ENCODE assay signal across 18 cellular contexts in the genomic region with DNA sequence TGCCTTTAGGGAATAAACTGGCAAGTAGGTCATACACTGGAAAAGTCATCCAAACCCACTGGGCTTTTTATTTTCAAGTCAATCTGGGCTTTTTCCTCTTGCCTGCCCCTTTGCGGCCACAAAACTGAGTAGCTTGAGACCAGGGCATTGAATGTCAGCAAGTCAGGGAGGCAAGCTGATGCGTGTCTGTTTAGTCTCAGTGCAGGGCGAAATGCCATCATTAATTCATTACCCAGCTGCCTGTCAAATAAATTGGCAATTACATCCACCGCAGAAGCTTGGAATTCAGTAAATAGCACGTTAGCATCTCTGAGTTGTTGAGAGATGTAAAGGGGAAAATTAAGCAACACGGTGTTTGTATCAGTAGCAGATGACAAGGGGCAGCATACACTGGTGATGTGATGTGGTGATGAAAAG.
DNase-seq lines count a peak whose midpoint lies in the region; ATAC-seq and TF ChIP-seq lines count a peak whose summit lies in the region.
"Had no signal": no experiment of that assay in that cellular context is flagged by ENCODE, and none has a peak within 500 bp of the region (broad histone marks: within the 10 kb centered on the region; RNA-seq: fewer than 3 reads in every experiment).

No MANE protein-coding gene starts in this region.

- H3K27ac ChIP-seq in left lung: no peak overlapping the region
- H3K27ac ChIP-seq: HL-60, suprapubic skin, WERI-Rb-1 had no signal

- H3K9me3 ChIP-seq in BE2C: no peaks in the 10 kb centered on the region
- H3K9me3 ChIP-seq in left lung: no peaks in the 10 kb centered on the region
- H3K9me3 ChIP-seq: suprapubic skin had no signal

- H3K27me3 ChIP-seq in BE2C: no peaks in the 10 kb centered on the region
- H3K27me3 ChIP-seq in left lung: no peaks in the 10 kb centered on the region
- H3K27me3 ChIP-seq: suprapubic skin had no signal

- no peaks in the 10 kb centered on the region for H3K9me3 Mint-ChIP-seq in glutamatergic neuron (ENCODE audit: unreplicated experiment)
- H3K9me3 Mint-ChIP-seq: T-cell had no signal

- H3K4me3 Mint-ChIP-seq in glutamatergic neuron (ENCODE audit: unreplicated experiment): peak overlapping the region; percentile 12
- H3K4me3 Mint-ChIP-seq: T-cell had no signal

- peaks cover 47% of the 10 kb centered on the region for H3K4me1 Mint-ChIP-seq in glutamatergic neuron (ENCODE audit: low read depth, unreplicated experiment)
- H3K4me1 Mint-ChIP-seq: T-cell had no signal

- no peaks in the 10 kb centered on the region for H3K36me3 Mint-ChIP-seq in glutamatergic neuron (ENCODE audit: unreplicated experiment)
- H3K36me3 Mint-ChIP-seq: T-cell had no signal

- H3K4me3 ChIP-seq in BE2C (ENCODE audit: low read depth, low read length) (no peak overlapping the region), left lung (no peak overlapping the region)
- H3K4me3 ChIP-seq: GM12878, suprapubic skin had no signal

- peaks cover 23% of the 10 kb centered on the region for H3K4me1 ChIP-seq in BE2C
- no peaks in the 10 kb centered on the region for H3K4me1 ChIP-seq in left lung
- H3K4me1 ChIP-seq: suprapubic skin had no signal

- ATAC-seq in left lung: no peak
- ATAC-seq: esophagus mucosa, GM12878, Panc1, T-cell had no signal

- intact Hi-C loops in posterior vena cava (cut with DNase I): no loop called here
- intact Hi-C loops in left lung (cut with DNase I): no loop called here

- H3K27ac Mint-ChIP-seq in glutamatergic neuron (ENCODE audit: unreplicated experiment): peak overlapping the region; percentile 37
- H3K27ac Mint-ChIP-seq: T-cell had no signal

- DNase-seq in BE2C (peak; percentile 65), NCI-H1105 (lab: John Stamatoyannopoulos, UW) (peak; percentile 66), SK-N-DZ (ENCODE audit: low spot score) (peak; percentile 96), glutamatergic neuron (peak; percentile 22), germinal center (ENCODE audit: low spot score) (no peak), posterior vena cava (ENCODE audit: low spot score) (no peak), left lung (no peak)
- no peak for DNase-seq in activated CD4-positive, alpha-beta T cell treated with anti-CD3 and anti-CD28 coated beads for 48 hours
- DNase-seq: activated effector memory CD4-positive, alpha-beta T cell treated with Interleukin-2 at 50 U/mL for 16 hours; NCI-H526 treated with DMSO at 0.1 percent for 48 hours; stimulated activated CD4-positive, alpha-beta T cell treated with anti-CD3 and anti-CD28 coated beads, Interleukin-4, amount 100 ng/mL, for 1 hour; T-cell; WERI-Rb-1 had no signal

- no peaks in the 10 kb centered on the region for H3K27me3 Mint-ChIP-seq in glutamatergic neuron (ENCODE audit: unreplicated experiment)
- H3K27me3 Mint-ChIP-seq: T-cell had no signal

- peak; percentile 51 for TF ChIP-seq CTCF in BE2C (IDR thresholded peaks at IDR 0.05; ENCODE audit: low read depth, low read length)
- TF ChIP-seq CTCF in glutamatergic neuron (IDR thresholded peaks at IDR 0.05; ENCODE audit: partially characterized antibody, unreplicated experiment): no peak
- TF ChIP-seq CTCF in left lung (IDR thresholded peaks at IDR 0.05): no peak

- no peaks in the 10 kb centered on the region for H3K36me3 ChIP-seq in BE2C
- no peaks in the 10 kb centered on the region for H3K36me3 ChIP-seq in left lung
- H3K36me3 ChIP-seq: suprapubic skin, WERI-Rb-1 had no signal

Comparison
In these comparisons a context has a peak if more than half of its experiments do, and no peak if none do; other contexts are left out.
1. DNase-seq: peak in BE2C (single experiment), NCI-H1105 (single experiment), SK-N-DZ (single experiment) and glutamatergic neuron (single experiment); none in activated CD4-positive, alpha-beta T cell treated with anti-CD3 and anti-CD28 coated beads for 48 hours (single experiment), germinal center (single experiment), posterior vena cava (single experiment) and left lung (0 of 2).